Comparison of ENCODE assay signal across 18 cellular contexts in the genomic region with DNA sequence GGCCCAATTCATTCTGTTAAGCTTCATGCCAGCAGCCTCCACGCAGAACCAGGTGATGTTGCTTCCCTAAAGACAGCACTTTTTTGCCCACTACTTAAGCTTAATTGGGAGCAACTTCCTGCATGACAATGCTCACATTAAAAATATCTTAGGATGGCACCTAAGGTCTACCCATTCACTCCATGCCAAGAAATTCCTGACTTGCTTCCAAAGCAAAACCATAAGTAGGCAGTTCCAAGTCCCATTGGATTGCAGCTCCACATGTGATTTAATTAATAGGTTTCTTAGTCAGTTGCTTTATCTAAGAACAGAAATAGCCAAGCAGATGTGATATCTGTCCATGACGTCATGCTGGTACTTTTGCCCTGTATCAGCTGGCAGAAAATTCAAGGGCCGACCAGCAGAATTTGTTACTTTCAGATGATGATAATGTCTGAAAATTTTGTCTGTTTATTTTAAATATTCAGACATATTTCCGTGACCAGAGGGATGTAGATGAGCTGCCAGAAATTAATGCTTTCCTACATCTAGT.
"Had no signal": no experiment of that assay in that cellular context is flagged by ENCODE, and none has a peak within 500 bp of the region (broad histone marks: within the 10 kb centered on the region; RNA-seq: fewer than 3 reads in every experiment).

No MANE protein-coding gene starts in this region.

- H3K4me1 ChIP-seq: left lung had no signal

- H3K4me3 Mint-ChIP-seq: activated naive CD4-positive, alpha-beta T cell treated with anti-CD3 and anti-CD28 coated beads, Interleukin-2, amount 10 ng/mL, durations not matched to agents 7 days and 5 days; activated naive CD8-positive, alpha-beta T cell treated with anti-CD3 and anti-CD28 coated beads, Interleukin-2, amount 50 U/mL, for 24 hours; stimulated activated naive CD8-positive, alpha-beta T cell treated with anti-CD3 and anti-CD28 coated beads, Interleukin-15, Interleukin-2, amounts not matched to agents 100 ng/mL and 50 ng/mL, for 24 hours had no signal

- DNase-seq: activated CD4-positive, CD25-positive, alpha-beta regulatory T cell treated with anti-CD3 and anti-CD28 coated beads, Interleukin-2, amount 50 U/mL, for 72 hours; activated CD8-positive, alpha-beta memory T cell treated with anti-CD3 and anti-CD28 coated beads for 24 hours; activated CD8-positive, alpha-beta memory T cell treated with anti-CD3 and anti-CD28 coated beads, Interleukin-2, amount 50 U/mL, for 48 hours; activated effector memory CD4-positive, alpha-beta T cell treated with Interleukin-2 at 50 U/mL for 16 hours; activated naive CD4-positive, alpha-beta T cell treated with anti-CD3 and anti-CD28 coated beads, Interleukin-2, amount 10 ng/mL, durations not matched to agents 7 days and 5 days; activated naive CD8-positive, alpha-beta T cell treated with anti-CD3 and anti-CD28 coated beads, Interleukin-2, amount 50 U/mL, for 24 hours; activated T-cell treated with anti-CD3 and anti-CD28 coated beads, Interleukin-2, amount 50 U/mL, for 48 hours; anterior cingulate cortex; cerebellar nuclear complex; effector CD4-positive, alpha-beta T cell; left lung; retina; stimulated activated CD4-positive, alpha-beta T cell treated with anti-CD3 and anti-CD28 coated beads, Interleukin-15, amount 100 ng/mL, for 24 hours; stimulated activated CD4-positive, alpha-beta T cell treated with anti-CD3 and anti-CD28 coated beads, Interleukin-2, amount 100 ng/mL, for 48 hours had no signal

- H3K36me3 Mint-ChIP-seq: activated naive CD4-positive, alpha-beta T cell treated with anti-CD3 and anti-CD28 coated beads, Interleukin-2, amount 10 ng/mL, durations not matched to agents 7 days and 5 days had no signal

- H3K27me3 ChIP-seq: left lung, tibial nerve had no signal

- H3K9me3 ChIP-seq: left lung, tibial nerve had no signal

- H3K4me1 Mint-ChIP-seq: activated naive CD4-positive, alpha-beta T cell treated with anti-CD3 and anti-CD28 coated beads, Interleukin-2, amount 10 ng/mL, durations not matched to agents 7 days and 5 days; activated naive CD8-positive, alpha-beta T cell treated with anti-CD3 and anti-CD28 coated beads, Interleukin-2, amount 50 U/mL, for 24 hours had no signal

- H3K27ac ChIP-seq: left lung, skin epidermis, tibial nerve, VCaP had no signal

- H3K9me3 Mint-ChIP-seq: activated naive CD4-positive, alpha-beta T cell treated with anti-CD3 and anti-CD28 coated beads, Interleukin-2, amount 10 ng/mL, durations not matched to agents 7 days and 5 days; activated naive CD8-positive, alpha-beta T cell treated with anti-CD3 and anti-CD28 coated beads, Interleukin-2, amount 50 U/mL, for 24 hours; stimulated activated naive CD8-positive, alpha-beta T cell treated with anti-CD3 and anti-CD28 coated beads, Interleukin-15, Interleukin-2, amounts not matched to agents 100 ng/mL and 50 ng/mL, for 24 hours had no signal

- H3K36me3 ChIP-seq: left lung, tibial nerve had no signal

- H3K4me3 ChIP-seq: left lung, skin epidermis, tibial nerve had no signal

- H3K27ac Mint-ChIP-seq: activated naive CD4-positive, alpha-beta T cell treated with anti-CD3 and anti-CD28 coated beads, Interleukin-2, amount 10 ng/mL, durations not matched to agents 7 days and 5 days; activated naive CD8-positive, alpha-beta T cell treated with anti-CD3 and anti-CD28 coated beads, Interleukin-2, amount 50 U/mL, for 24 hours; stimulated activated naive CD8-positive, alpha-beta T cell treated with anti-CD3 and anti-CD28 coated beads, Interleukin-15, Interleukin-2, amounts not matched to agents 100 ng/mL and 50 ng/mL, for 24 hours had no signal

- H3K27me3 Mint-ChIP-seq: activated naive CD8-positive, alpha-beta T cell treated with anti-CD3 and anti-CD28 coated beads, Interleukin-2, amount 50 U/mL, for 24 hours had no signal
